24 cellular contexts compared by ENCODE assay signal in the genomic region with DNA sequence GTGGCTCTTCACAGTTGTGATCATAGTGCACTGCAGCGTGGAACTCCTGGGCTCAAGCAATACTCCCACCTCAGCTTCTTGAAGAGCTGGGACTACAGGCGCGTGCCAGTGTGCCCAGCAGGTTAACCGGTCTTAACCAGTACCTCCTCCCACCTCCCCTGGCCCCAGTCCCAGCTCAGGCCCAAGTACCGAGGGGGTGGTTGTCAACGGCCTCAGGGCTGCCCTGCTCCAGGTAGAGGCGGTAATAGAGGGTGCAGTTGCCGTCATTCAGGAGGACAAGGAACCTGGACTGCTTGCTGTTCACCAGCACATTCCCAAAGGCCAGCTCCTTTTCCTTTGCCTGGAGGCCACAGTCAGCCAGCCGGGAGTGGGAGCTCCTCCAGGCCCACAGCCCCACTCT. TPM values are rescaled to one million over a fixed set of nuclear protein-coding genes. Genes with fewer than 3 reads are reported as not detected.
"Had no signal": no experiment of that assay in that cellular context is flagged by ENCODE, and none has a peak within 500 bp of the region (broad histone marks: within the 10 kb centered on the region; RNA-seq: fewer than 3 reads in every experiment).

No MANE protein-coding gene starts in this region.

- DNase-seq: activated CD4-positive, alpha-beta T cell treated with anti-CD3 and anti-CD28 coated beads for 48 hours; activated CD4-positive, alpha-beta T cell treated with anti-CD3 and anti-CD28 coated beads, Interleukin-2, amount 50 U/mL, for 4 hours; activated CD4-positive, CD25-positive, alpha-beta regulatory T cell treated with anti-CD3 and anti-CD28 coated beads, Interleukin-2, amount 50 U/mL, for 72 hours; activated CD8-positive, alpha-beta memory T cell treated with anti-CD3 and anti-CD28 coated beads, Interleukin-2, amount 50 U/mL, for 48 hours; activated CD8-positive, alpha-beta T cell treated with anti-CD3 and anti-CD28 coated beads, Interleukin-2, amount 10 ng/mL, durations not matched to agents 7 days and 5 days; activated naive CD4-positive, alpha-beta T cell; central memory CD4-positive, alpha-beta T cell; MG63; MV-4-11; NCI-H1092 treated with DMSO at 0.1 percent for 48 hours; NCI-H1417 treated with DMSO at 0.1 percent for 48 hours; NCI-H1694; NCI-H2081 treated with DMSO at 0.1 percent for 48 hours; NCI-H2171 treated with DMSO at 0.1 percent for 48 hours; NCI-H510A treated with DMSO at 0.1 percent for 48 hours; NCI-H69; PC-3; SHP77 treated with DMSO at 0.1 percent for 48 hours; T-helper 9 cell had no signal

- ATAC-seq: activated CD8-positive, alpha-beta T cell treated with anti-CD3 and anti-CD28 coated beads, Interleukin-2, amount 10 ng/mL, durations not matched to agents 7 days and 5 days; PC-3; WTC11 had no signal

- H3K4me3 ChIP-seq: MG63 had no signal

- H3K27me3 ChIP-seq: MG63 had no signal

- H3K9me3 ChIP-seq: MG63 had no signal

- H3K36me3 ChIP-seq: MG63 had no signal

- H3K27ac ChIP-seq: KMS-11 had no signal

RNA-seq across cellular contexts. Expression of a gene that starts 19.7 kb away (rescaled TPM):
- total RNA-seq: activated CD8-positive, alpha-beta T cell treated with anti-CD3 and anti-CD28 coated beads, Interleukin-2, amount 10 ng/mL, durations not matched to agents 7 days and 5 days; aorta; bronchial epithelial cell had no signal

RNA-seq across cellular contexts. Expression of a gene that starts 28.4 kb away (rescaled TPM):
- total RNA-seq: activated CD8-positive, alpha-beta T cell treated with anti-CD3 and anti-CD28 coated beads, Interleukin-2, amount 10 ng/mL, durations not matched to agents 7 days and 5 days; aorta; bronchial epithelial cell; SK-MEL-5; WTC11 had no signal

RNA-seq across cellular contexts. Expression of a gene that starts 36.6 kb away (rescaled TPM):
- total RNA-seq: activated CD8-positive, alpha-beta T cell treated with anti-CD3 and anti-CD28 coated beads, Interleukin-2, amount 10 ng/mL, durations not matched to agents 7 days and 5 days; aorta; bronchial epithelial cell; SK-MEL-5; WTC11 had no signal

RNA-seq across cellular contexts. Expression of a gene that starts 39.1 kb away (rescaled TPM):
- total RNA-seq: activated CD8-positive, alpha-beta T cell treated with anti-CD3 and anti-CD28 coated beads, Interleukin-2, amount 10 ng/mL, durations not matched to agents 7 days and 5 days; aorta; bronchial epithelial cell; SK-MEL-5 had no signal
